ENCODE assay signal across 8 cellular contexts in genomic region chr9:129584136-129584535, GRCh38. TPM values are rescaled to one million over a fixed set of nuclear protein-coding genes. Genes with fewer than 3 reads are reported as not detected.
DNase-seq lines count a peak whose midpoint lies in the region; ATAC-seq and TF ChIP-seq lines count a peak whose summit lies in the region.

No MANE protein-coding gene starts in this region.

- H3K4me1 Mint-ChIP-seq in activated B cell treated with CpG ODN at 0.5 μM for 24 hours: peaks cover 23% of the 10 kb centered on the region

- TF ChIP-seq RAD21 in liver (IDR thresholded peaks at IDR 0.05): no peak

- no peak overlapping the region for H3K27ac Mint-ChIP-seq in activated B cell treated with CpG ODN at 0.5 μM for 24 hours

- intact Hi-C loops in activated B cell treated with CpG ODN at 0.5 μM for 24 hours (cut with micrococcal nuclease): loop anchor here (1.0 kb wide), 1 partner anchor 381 kb away; no protein-coding TSS in a partner anchor

- no peaks in the 10 kb centered on the region for H3K9me3 Mint-ChIP-seq in activated B cell treated with CpG ODN at 0.5 μM for 24 hours

- H3K27ac ChIP-seq in liver (ENCODE audit: low read depth in 1 of 2, low read length in 2 of 2): no peak overlapping the region

- CTCF ChIA-PET in activated B cell treated with CpG ODN at 0.5 μM for 24 hours (lab: Charles Lee): no interaction called here

- no peak overlapping the region for H3K9ac ChIP-seq in liver (ENCODE audit: low read depth in 1 of 2, low read length in 2 of 2)

- no peaks in the 10 kb centered on the region for H3K36me3 ChIP-seq in liver (ENCODE audit: control insufficient read depth in 4 of 4, insufficient read depth in 3 of 4, low read depth in 1 of 4, low read length in 3 of 4)

- no peak overlapping the region for H3K4me3 ChIP-seq in AG10803 (ENCODE audit: low read length)
- no peak overlapping the region for H3K4me3 ChIP-seq in liver (ENCODE audit: low read depth in 1 of 3, low read length in 3 of 3)

- peak; percentile 84 for DNase-seq in AG10803 (ENCODE audit: low read depth)
- DNase-seq in NCI-H1105 (lab: John Stamatoyannopoulos, UW): peak; percentile 23
- DNase-seq in activated B cell treated with CpG ODN at 0.5 μM for 24 hours: no peak
- DNase-seq in dedifferentiated amniotic fluid mesenchymal stem cell (ENCODE audit: extremely low spot score): peak; percentile 46
- DNase-seq in stimulated activated CD8-positive, alpha-beta memory T cell treated with anti-CD3 and anti-CD28 coated beads, Interleukin-7, amount 100 ng/mL, for 24 hours (ENCODE audit: low read depth): peak; percentile 25

- no peak for TF ChIP-seq CTCF in AG10803 (conservative IDR thresholded peaks at IDR 0.05; ENCODE audit: low read length)
- no peak for TF ChIP-seq CTCF in activated B cell treated with CpG ODN at 0.5 μM for 24 hours (IDR thresholded peaks at IDR 0.05)
- TF ChIP-seq CTCF in liver (IDR thresholded peaks at IDR 0.05; ENCODE audit: low read depth, low read length, missing input control): no peak

- H3K27me3 ChIP-seq in liver (ENCODE audit: control insufficient read depth in 4 of 4, insufficient read depth in 4 of 4, low read length in 3 of 4): no peaks in the 10 kb centered on the region

- POLR2A ChIA-PET in activated B cell treated with CpG ODN at 0.5 μM for 24 hours (lab: Charles Lee): interaction anchor here (0.8 kb wide), 1 partner anchor 23 kb away, joined by 5 read pairs; no protein-coding TSS in a partner anchor

- H3K27me3 Mint-ChIP-seq in activated B cell treated with CpG ODN at 0.5 μM for 24 hours: peaks cover 9% of the 10 kb centered on the region

- H3K9me3 ChIP-seq in liver (ENCODE audit: control insufficient read depth in 4 of 4, low read length in 3 of 4): no peaks in the 10 kb centered on the region

- no peaks in the 10 kb centered on the region for H3K36me3 Mint-ChIP-seq in activated B cell treated with CpG ODN at 0.5 μM for 24 hours (ENCODE audit: low read depth)

- no peak overlapping the region for H3K4me3 Mint-ChIP-seq in activated B cell treated with CpG ODN at 0.5 μM for 24 hours

- ATAC-seq in GM18867 (IDR thresholded peaks at IDR 0.05; ENCODE audit: unreplicated experiment) (peak; percentile 51), activated B cell treated with CpG ODN at 0.5 μM for 24 hours (ENCODE audit: low read depth) (peak; percentile 74), GM18498 (IDR thresholded peaks at IDR 0.05; ENCODE audit: unreplicated experiment) (no peak)

- no peaks in the 10 kb centered on the region for H3K4me1 ChIP-seq in liver (ENCODE audit: control insufficient read depth in 4 of 4, insufficient read depth in 4 of 4, low read length in 3 of 4)

- WGBS in liver: 90% methylated on average over 1 of the region's 1 CpG

TF ChIP-seq in liver, 16 proteins besides CTCF, POLR2A, EP300 and RAD21:
- TF ChIP-seq SP1 (IDR thresholded peaks at IDR 0.05) (no peak), EGR1 (IDR thresholded peaks at IDR 0.05; ENCODE audit: low read depth in 2 of 2) (no peak), YY1 (IDR thresholded peaks at IDR 0.05) (peak; percentile 26), HNF4A (conservative IDR thresholded peaks at IDR 0.05) (no peak), NR2F2 (IDR thresholded peaks at IDR 0.05) (no peak), ATF3 (IDR thresholded peaks at IDR 0.05) (no peak), HNF4G (IDR thresholded peaks at IDR 0.05) (no peak)
- TF ChIP-seq, protein P1, sequence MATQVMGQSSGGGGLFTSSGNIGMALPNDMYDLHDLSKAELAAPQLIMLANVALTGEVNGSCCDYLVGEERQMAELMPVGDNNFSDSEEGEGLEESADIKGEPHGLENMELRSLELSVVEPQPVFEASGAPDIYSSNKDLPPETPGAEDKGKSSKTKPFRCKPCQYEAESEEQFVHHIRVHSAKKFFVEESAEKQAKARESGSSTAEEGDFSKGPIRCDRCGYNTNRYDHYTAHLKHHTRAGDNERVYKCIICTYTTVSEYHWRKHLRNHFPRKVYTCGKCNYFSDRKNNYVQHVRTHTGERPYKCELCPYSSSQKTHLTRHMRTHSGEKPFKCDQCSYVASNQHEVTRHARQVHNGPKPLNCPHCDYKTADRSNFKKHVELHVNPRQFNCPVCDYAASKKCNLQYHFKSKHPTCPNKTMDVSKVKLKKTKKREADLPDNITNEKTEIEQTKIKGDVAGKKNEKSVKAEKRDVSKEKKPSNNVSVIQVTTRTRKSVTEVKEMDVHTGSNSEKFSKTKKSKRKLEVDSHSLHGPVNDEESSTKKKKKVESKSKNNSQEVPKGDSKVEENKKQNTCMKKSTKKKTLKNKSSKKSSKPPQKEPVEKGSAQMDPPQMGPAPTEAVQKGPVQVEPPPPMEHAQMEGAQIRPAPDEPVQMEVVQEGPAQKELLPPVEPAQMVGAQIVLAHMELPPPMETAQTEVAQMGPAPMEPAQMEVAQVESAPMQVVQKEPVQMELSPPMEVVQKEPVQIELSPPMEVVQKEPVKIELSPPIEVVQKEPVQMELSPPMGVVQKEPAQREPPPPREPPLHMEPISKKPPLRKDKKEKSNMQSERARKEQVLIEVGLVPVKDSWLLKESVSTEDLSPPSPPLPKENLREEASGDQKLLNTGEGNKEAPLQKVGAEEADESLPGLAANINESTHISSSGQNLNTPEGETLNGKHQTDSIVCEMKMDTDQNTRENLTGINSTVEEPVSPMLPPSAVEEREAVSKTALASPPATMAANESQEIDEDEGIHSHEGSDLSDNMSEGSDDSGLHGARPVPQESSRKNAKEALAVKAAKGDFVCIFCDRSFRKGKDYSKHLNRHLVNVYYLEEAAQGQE (IDR thresholded peaks at IDR 0.05): no peak

RNA-seq across cellular contexts. Expression of gene C9orf50, which starts 36.8 kb away (rescaled TPM):
- total RNA-seq in activated B cell treated with CpG ODN at 0.5 μM for 24 hours (not detected in 2 replicates), liver (under 1 TPM in 1 of 2 donors, not detected in 1; 0.23 TPM)
- not detected for polyA plus RNA-seq in liver

RNA-seq across cellular contexts. Expression of gene NTMT1, which starts 41.8 kb away (rescaled TPM):
- total RNA-seq in activated B cell treated with CpG ODN at 0.5 μM for 24 hours (33.1 and 40.1 TPM in 2 replicates), liver (10 to 100 TPM; 13.1 to 17.7 TPM)
- 10 to 100 TPM; 34.8 to 42.5 TPM for polyA plus RNA-seq in liver

RNA-seq across cellular contexts. Expression of gene ASB6, which starts 57.8 kb away (rescaled TPM):
- total RNA-seq in activated B cell treated with CpG ODN at 0.5 μM for 24 hours: 18.9 and 20.1 TPM in 2 replicates
- total RNA-seq in liver: 1 to 10 TPM; 6.0 to 8.4 TPM
- polyA plus RNA-seq in liver: 1 to 10 TPM; 3.4 to 6.3 TPM
